Comparison of ENCODE assay signal across 1 cellular context in genomic region chr2:225008179-225008829, GRCh38.
A peak's percentile ranks its signal among the peaks of the same experiment; 100 is the strongest.
TF ChIP-seq lines count a peak whose summit lies in the region.

No MANE protein-coding gene starts in this region.

TF ChIP-seq in GM12878, 131 proteins besides CTCF, POLR2A, EP300 and RAD21 (continued from another document):
- TF ChIP-seq NFYA (IDR thresholded peaks at IDR 0.05; ENCODE audit: borderline replicate concordance, low read depth, low read length) (no peak), NR2F1 (conservative IDR thresholded peaks at IDR 0.05) (no peak), CUX1 (IDR thresholded peaks at IDR 0.05; ENCODE audit: insufficient replicate concordance, low read depth, low read length) (peak; percentile 10), NFXL1 (IDR thresholded peaks at IDR 0.05; ENCODE audit: borderline replicate concordance) (no peak), SUZ12 (IDR thresholded peaks at IDR 0.05; ENCODE audit: unreplicated experiment) (no peak), NFIC (IDR thresholded peaks at IDR 0.05; ENCODE audit: low read depth, low read length) (peak; percentile 85), E2F8 (IDR thresholded peaks at IDR 0.05; ENCODE audit: low read depth, partially characterized antibody) (no peak), NKRF (conservative IDR thresholded peaks at IDR 0.05) (no peak), SIX5 (IDR thresholded peaks at IDR 0.05; ENCODE audit: low read depth, low read length, severe bottlenecking) (no peak)
